Comparison of ENCODE assay signal across 8 cellular contexts in genomic region chr10:12348870-12349627, GRCh38. TPM values are rescaled to one million over a fixed set of nuclear protein-coding genes. Genes with fewer than 3 reads are reported as not detected.
A peak's percentile ranks its signal among the peaks of the same experiment; 100 is the strongest.
DNase-seq lines count a peak whose midpoint lies in the region; ATAC-seq and TF ChIP-seq lines count a peak whose summit lies in the region.

CAMK1D (plus strand) TSS chr10:12349547.

- TF ChIP-seq CTCF in AG04449 (IDR thresholded peaks at IDR 0.05; ENCODE audit: insufficient read depth, low read length, missing control alignments) (peak; percentile 34), endothelial cell (IDR thresholded peaks at IDR 0.05; ENCODE audit: unreplicated experiment) (no peak)

- peak within 1 kb of the TSS; percentile 65 for H3K27ac Mint-ChIP-seq in endothelial cell (ENCODE audit: unreplicated experiment)

- peak within 1 kb of the TSS; percentile 83 for H3K4me3 ChIP-seq in AG04449 (ENCODE audit: low read depth, low read length)

- H3K27me3 Mint-ChIP-seq in endothelial cell (ENCODE audit: unreplicated experiment): peaks cover 16% of the 10 kb centered on the region

- no peak for DNase-seq in AG04449 (ENCODE audit: low read depth, low spot score)
- peak; percentile 67 for DNase-seq in NCI-H774 (lab: John Stamatoyannopoulos, UW)
- peak; percentile 74 for DNase-seq in activated CD8-positive, alpha-beta memory T cell treated with anti-CD3 and anti-CD28 coated beads, Interleukin-2, amount 50 U/mL, for 1 hour (ENCODE audit: extremely low read depth)
- peak; percentile 67 for DNase-seq in endothelial cell (ENCODE audit: low spot score)
- peak; percentile 75 for DNase-seq in midbrain (lab: John Stamatoyannopoulos, UW)
- peak; percentile 77 to 84 for DNase-seq in stimulated activated CD8-positive, alpha-beta memory T cell treated with anti-CD3 and anti-CD28 coated beads, Interleukin-4, amount 100 ng/mL, for 1 hour (ENCODE audit: low read depth in 2 of 2, low spot score in 1 of 2)

- POLR2A ChIA-PET in AG04449 (lab: Yijun Ruan, JAX): interaction anchor here (1.0 kb wide), 1 partner anchor 11 kb away, joined by 3 read pairs; no protein-coding TSS in a partner anchor

- no peaks in the 10 kb centered on the region for H3K9me3 Mint-ChIP-seq in endothelial cell (ENCODE audit: unreplicated experiment)

- peaks cover 10% of the 10 kb centered on the region for H3K4me1 Mint-ChIP-seq in endothelial cell (ENCODE audit: unreplicated experiment)

- ATAC-seq in GM18520 (IDR thresholded peaks at IDR 0.05; ENCODE audit: unreplicated experiment) (peak; percentile 37), HG03064 (IDR thresholded peaks at IDR 0.05; ENCODE audit: low read depth, unreplicated experiment) (peak; percentile 36)

- peak within 1 kb of the TSS; percentile 95 for H3K4me3 Mint-ChIP-seq in endothelial cell (ENCODE audit: unreplicated experiment)

- CTCF ChIA-PET in AG04449 (lab: Yijun Ruan, JAX): interaction anchor here (0.9 to 1.7 kb wide), 7 partner anchors 9 to 362 kb away, joined by 3 to 7 read pairs (median 4); no protein-coding TSS in a partner anchor

- peaks cover 4% of the 10 kb centered on the region for H3K36me3 Mint-ChIP-seq in endothelial cell (ENCODE audit: low read depth, unreplicated experiment)

RNA-seq across cellular contexts. Expression of gene CAMK1D, which starts in this region (rescaled TPM):
- total RNA-seq in endothelial cell (ENCODE audit: unreplicated experiment): 4.1 TPM
